Comparison of ENCODE assay signal across 1 cellular context in genomic region chr22:32474635-32475427, GRCh38.
A peak's percentile ranks its signal among the peaks of the same experiment; 100 is the strongest.
TF ChIP-seq lines count a peak whose summit lies in the region.

FBXO7 (plus strand) TSS chr22:32474811; CDS start chr22:32475003, 192 bp downstream.

TF ChIP-seq in HepG2, 621 proteins besides CTCF, POLR2A, EP300 and RAD21 (continued from another document and continues in another):
- TF ChIP-seq MED1 (CRISPR knock-in tag; IDR thresholded peaks at IDR 0.05) (peak; percentile 71; the same call in 1 of the 2 replicates), ZSCAN9 (CRISPR knock-in tag; IDR thresholded peaks at IDR 0.05; ENCODE audit: borderline replicate concordance) (peak; percentile 46; the same call in 1 of the 2 replicates), GABPB1 (CRISPR knock-in tag; IDR thresholded peaks at IDR 0.05) (peak; percentile 89), RFX1 (IDR thresholded peaks at IDR 0.05) (no peak), ZNF761 (CRISPR knock-in tag; conservative IDR thresholded peaks at IDR 0.05) (no peak), SAFB2 (CRISPR knock-in tag; IDR thresholded peaks at IDR 0.05; ENCODE audit: borderline replicate concordance, low read depth) (0 out of 2 replicates have a peak, but pooled peaks have one; percentile 46), PRMT3 (CRISPR knock-in tag; IDR thresholded peaks at IDR 0.05; ENCODE audit: borderline replicate concordance, low read depth) (no peak), CHD4 (IDR thresholded peaks at IDR 0.05; ENCODE audit: borderline replicate concordance, low read length) (no peak), ZNF749 (CRISPR knock-in tag; IDR thresholded peaks at IDR 0.05; ENCODE audit: borderline replicate concordance) (no peak), ZNF280B (CRISPR knock-in tag; IDR thresholded peaks at IDR 0.05; ENCODE audit: borderline replicate concordance) (no peak), ATF5 (CRISPR knock-in tag; IDR thresholded peaks at IDR 0.05; ENCODE audit: low read depth) (no peak), SCMH1 (CRISPR knock-in tag; IDR thresholded peaks at IDR 0.05; ENCODE audit: borderline replicate concordance) (no peak), ADNP (CRISPR knock-in tag; IDR thresholded peaks at IDR 0.05) (no peak), ZBTB25 (CRISPR knock-in tag; IDR thresholded peaks at IDR 0.05) (no peak; the same call in 1 of the 2 replicates), GATAD1 (CRISPR knock-in tag; IDR thresholded peaks at IDR 0.05) (peak; percentile 80), PHF8 (CRISPR knock-in tag; IDR thresholded peaks at IDR 0.05) (peak; percentile 87), ZUFSP (CRISPR knock-in tag; IDR thresholded peaks at IDR 0.05; ENCODE audit: borderline replicate concordance) (no peak), ZMAT3 (CRISPR knock-in tag; conservative IDR thresholded peaks at IDR 0.05) (no peak), SIN3B (IDR thresholded peaks at IDR 0.05; ENCODE audit: low read length) (peak; percentile 46; the same call in 1 of the 2 replicates), BCL6 (CRISPR knock-in tag; IDR thresholded peaks at IDR 0.05) (peak; percentile 36), SPEN (CRISPR knock-in tag; IDR thresholded peaks at IDR 0.05; ENCODE audit: low read depth) (peak; percentile 66; the same call in 1 of the 2 replicates), CREB1 (IDR thresholded peaks at IDR 0.05) (no peak), CREB1 (CRISPR knock-in tag; IDR thresholded peaks at IDR 0.05) (no peak), BRD4 (CRISPR knock-in tag; IDR thresholded peaks at IDR 0.05) (no peak; the same call in 1 of the 2 replicates), ZNF672 (CRISPR knock-in tag; IDR thresholded peaks at IDR 0.05) (no peak), FOXJ3 (CRISPR knock-in tag; IDR thresholded peaks at IDR 0.05; ENCODE audit: borderline replicate concordance) (0 out of 2 replicates have a peak, but pooled peaks have one; percentile 48), ZBTB7A (CRISPR knock-in tag; IDR thresholded peaks at IDR 0.05) (peak; percentile 69), CBX2 (IDR thresholded peaks at IDR 0.05; ENCODE audit: low read depth, low read length) (no peak), CBX2 (CRISPR knock-in tag; IDR thresholded peaks at IDR 0.05; ENCODE audit: low read depth) (no peak), SRY (CRISPR knock-in tag; IDR thresholded peaks at IDR 0.05) (0 out of 2 replicates have a peak, but pooled peaks have one; percentile 60), RARA (CRISPR knock-in tag; IDR thresholded peaks at IDR 0.05) (peak; percentile 23; the same call in 1 of the 2 replicates), ZMYM2 (CRISPR knock-in tag; IDR thresholded peaks at IDR 0.05) (no peak; the same call in none of the 2 replicates), SALL2 (CRISPR knock-in tag; IDR thresholded peaks at IDR 0.05) (peak; percentile 47; the same call in 1 of the 2 replicates), ZNF142 (CRISPR knock-in tag; IDR thresholded peaks at IDR 0.05) (no peak), KDM5A (IDR thresholded peaks at IDR 0.05; ENCODE audit: borderline replicate concordance, low read length) (peak; percentile 59; the same call in 1 of the 2 replicates), TP53 (CRISPR knock-in tag; conservative IDR thresholded peaks at IDR 0.05) (no peak; the same call in none of the 2 replicates), ZNF251 (CRISPR knock-in tag; IDR thresholded peaks at IDR 0.05) (no peak), ZC3H13 (CRISPR knock-in tag; IDR thresholded peaks at IDR 0.05) (no peak), FIP1L1 (IDR thresholded peaks at IDR 0.05; ENCODE audit: borderline replicate concordance, insufficient read depth, low read depth, low read length) (no peak), TRAFD1 (CRISPR knock-in tag; IDR thresholded peaks at IDR 0.05; ENCODE audit: borderline replicate concordance) (no peak; the same call in 1 of the 2 replicates), EED (CRISPR knock-in tag; IDR thresholded peaks at IDR 0.05) (no peak; the same call in 1 of the 2 replicates), NCOR1 (IDR thresholded peaks at IDR 0.05; ENCODE audit: borderline replicate concordance, low read length) (no peak; the same call in 1 of the 2 replicates), KAT8 (CRISPR knock-in tag; IDR thresholded peaks at IDR 0.05) (peak; percentile 86), NRL (CRISPR knock-in tag; IDR thresholded peaks at IDR 0.05; ENCODE audit: borderline replicate concordance) (0 out of 2 replicates have a peak, but pooled peaks have one; percentile 48), ZNF510 (CRISPR knock-in tag; IDR thresholded peaks at IDR 0.05; ENCODE audit: low read depth) (no peak), KDM2A (CRISPR knock-in tag; IDR thresholded peaks at IDR 0.05; ENCODE audit: borderline replicate concordance, low read depth) (peak; percentile 33; the same call in 1 of the 2 replicates), PAF1 (CRISPR knock-in tag; IDR thresholded peaks at IDR 0.05) (no peak), MBD4 (IDR thresholded peaks at IDR 0.05; ENCODE audit: borderline replicate concordance, low read length) (no peak), BRCA1 (CRISPR knock-in tag; IDR thresholded peaks at IDR 0.05) (0 out of 2 replicates have a peak, but pooled peaks have one; percentile 47), ZNF770 (CRISPR knock-in tag; IDR thresholded peaks at IDR 0.05) (peak; percentile 67; the same call in 1 of the 2 replicates), PRPF4 (IDR thresholded peaks at IDR 0.05; ENCODE audit: low read depth, low read length, poor library complexity, severe bottlenecking) (no peak), ZNF616 (CRISPR knock-in tag; IDR thresholded peaks at IDR 0.05; ENCODE audit: low read depth) (no peak; the same call in none of the 2 replicates), ZNF879 (CRISPR knock-in tag; IDR thresholded peaks at IDR 0.05) (no peak), SOX13 (IDR thresholded peaks at IDR 0.05) (no peak), SOX13 (CRISPR knock-in tag; conservative IDR thresholded peaks at IDR 0.05 in 1 of 2, IDR thresholded peaks at IDR 0.05 in 1 of 2) (no peak; a peak in 1 of 4 replicates), ZNF644 (CRISPR knock-in tag; IDR thresholded peaks at IDR 0.05; ENCODE audit: low read depth) (no peak), ZNF790 (CRISPR knock-in tag; IDR thresholded peaks at IDR 0.05; ENCODE audit: borderline replicate concordance) (peak; percentile 92)
